ENCODE assay signal across 19 cellular contexts in the genomic region with DNA sequence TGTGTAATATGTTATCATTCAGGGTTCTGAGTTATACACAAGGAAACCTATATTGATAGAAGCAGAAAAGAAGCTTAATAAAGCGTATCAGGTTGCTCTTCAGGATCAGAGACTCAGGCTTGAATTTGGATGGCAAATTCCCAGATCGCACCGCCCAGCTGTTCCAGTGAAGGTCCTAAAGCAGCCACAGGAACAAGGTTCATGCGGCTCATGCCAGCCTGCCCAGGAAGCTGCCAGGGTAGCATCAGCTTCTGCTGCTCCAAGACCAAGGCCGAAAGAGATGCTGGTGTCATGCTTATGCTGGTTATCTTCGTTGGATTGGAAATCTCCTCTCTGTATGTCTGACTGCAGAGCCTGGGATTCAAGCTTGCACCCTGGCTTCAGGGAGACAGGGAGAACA.
"Had no signal": no experiment of that assay in that cellular context is flagged by ENCODE, and none has a peak within 500 bp of the region (broad histone marks: within the 10 kb centered on the region; RNA-seq: fewer than 3 reads in every experiment).

No MANE protein-coding gene starts in this region.

- H3K9me3 ChIP-seq: MG63, SK-N-SH had no signal

- H3K36me3 ChIP-seq: MG63 had no signal

- H3K4me3 ChIP-seq: MG63 had no signal

- DNase-seq: IMR-90, Karpas-422, KG1, MG63, NCI-H1092, NCI-H1105 treated with DMSO at 0.1 percent for 48 hours, NCI-H1417 treated with DMSO at 0.1 percent for 48 hours, NCI-H146, NCI-H1694 treated with DMSO at 0.1 percent for 48 hours, NCI-H1930, NCI-H2081, NCI-H2107, NCI-H2227 treated with DMSO at 0.1 percent for 48 hours, NCI-H524 treated with DMSO at 0.1 percent for 48 hours, NCI-H748 treated with DMSO at 0.1 percent for 48 hours, RPMI8226, SHP77, SK-N-SH, SW 1271 had no signal

- H3K27me3 ChIP-seq: MG63 had no signal
